Comparison of ENCODE assay signal across 17 cellular contexts in the genomic region with DNA sequence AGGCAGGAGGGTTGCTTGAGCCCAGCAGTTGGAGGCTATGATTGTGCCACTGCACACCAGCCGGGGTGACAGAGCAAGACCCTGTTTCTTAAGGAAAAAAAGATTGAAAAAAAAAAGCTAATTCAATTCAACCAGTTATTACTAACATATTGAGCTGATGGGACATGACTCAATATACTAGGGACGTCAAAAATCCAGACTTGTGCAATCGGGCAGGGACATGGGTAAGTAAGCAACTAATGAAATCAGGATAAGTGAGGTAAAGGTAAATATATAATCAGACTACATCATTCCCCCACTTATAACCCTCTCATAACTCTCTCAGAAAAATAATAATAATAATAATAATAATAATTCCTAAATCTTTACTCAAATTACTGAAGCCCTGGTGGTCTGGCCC. TPM values are rescaled to one million over a fixed set of nuclear protein-coding genes. Genes with fewer than 3 reads are reported as not detected.
A peak's percentile ranks its signal among the peaks of the same experiment; 100 is the strongest.
DNase-seq lines count a peak whose midpoint lies in the region; ATAC-seq, FAIRE-seq and TF ChIP-seq lines count a peak whose summit lies in the region.
"Had no signal": no experiment of that assay in that cellular context is flagged by ENCODE, and none has a peak within 500 bp of the region (broad histone marks: within the 10 kb centered on the region; RNA-seq: fewer than 3 reads in every experiment).

No MANE protein-coding gene starts in this region.

- H3K27ac ChIP-seq in upper lobe of left lung (no peak overlapping the region), uterus (no peak overlapping the region)
- H3K27ac ChIP-seq: BLaER1 treated with 17β-estradiol and CSF1 and Interleukin-3, amounts not matched to agents 10 nM and 100 nM; SJSA1 had no signal

- no peak overlapping the region for H3K4me3 Mint-ChIP-seq in progenitor cell of endocrine pancreas (ENCODE audit: low read depth)

- H3K36me3 ChIP-seq in upper lobe of left lung (no peaks in the 10 kb centered on the region), uterus (no peaks in the 10 kb centered on the region)
- H3K36me3 ChIP-seq: BLaER1 treated with 17β-estradiol and CSF1 and Interleukin-3, amounts not matched to agents 10 nM and 100 nM; SJSA1 had no signal

- no peaks in the 10 kb centered on the region for H3K27me3 Mint-ChIP-seq in progenitor cell of endocrine pancreas

- H3K4me1 ChIP-seq in upper lobe of left lung: no peaks in the 10 kb centered on the region
- no peaks in the 10 kb centered on the region for H3K4me1 ChIP-seq in uterus
- H3K4me1 ChIP-seq: BLaER1 treated with 17β-estradiol and CSF1 and Interleukin-3, amounts not matched to agents 10 nM and 100 nM; SJSA1 had no signal

- no peak for TF ChIP-seq EP300 in upper lobe of left lung (IDR thresholded peaks at IDR 0.05)

- H3K9me3 Mint-ChIP-seq in progenitor cell of endocrine pancreas (ENCODE audit: low read depth): no peaks in the 10 kb centered on the region

- FAIRE-seq in RCC 7860 (lab: Jason Lieb, UNC): peak; percentile 72

- ATAC-seq in upper lobe of left lung (ENCODE audit: low FRiP score in 2 of 2): no peak
- ATAC-seq in esophagus mucosa: no peak

- no peaks in the 10 kb centered on the region for H3K36me3 Mint-ChIP-seq in progenitor cell of endocrine pancreas (ENCODE audit: insufficient read depth)

- 83 to 84% methylated on average over 3 of the region's 3 CpGs for WGBS in upper lobe of left lung, 2 donors

- no peak for TF ChIP-seq CTCF in progenitor cell of endocrine pancreas (IDR thresholded peaks at IDR 0.05; ENCODE audit: unreplicated experiment)
- TF ChIP-seq CTCF in upper lobe of left lung (IDR thresholded peaks at IDR 0.05): no peak
- TF ChIP-seq CTCF in uterus (IDR thresholded peaks at IDR 0.05): no peak

- peaks cover 35% of the 10 kb centered on the region for H3K4me1 Mint-ChIP-seq in progenitor cell of endocrine pancreas (ENCODE audit: low read depth)

- no peaks in the 10 kb centered on the region for H3K27me3 ChIP-seq in upper lobe of left lung
- no peaks in the 10 kb centered on the region for H3K27me3 ChIP-seq in uterus
- H3K27me3 ChIP-seq: BLaER1 treated with 17β-estradiol and CSF1 and Interleukin-3, amounts not matched to agents 10 nM and 100 nM; SJSA1 had no signal

- H3K9me3 ChIP-seq in upper lobe of left lung: no peaks in the 10 kb centered on the region
- no peaks in the 10 kb centered on the region for H3K9me3 ChIP-seq in uterus
- H3K9me3 ChIP-seq: SJSA1 had no signal

- H3K27ac Mint-ChIP-seq in progenitor cell of endocrine pancreas: peak overlapping the region; percentile 59

- peak; percentile 41 for DNase-seq in AG20443 (ENCODE audit: low spot score)
- DNase-seq in RCC 7860 (ENCODE audit: low spot score): peak; percentile 60
- peak; percentile 48 for DNase-seq in kidney glomerular epithelial cell (lab: John Stamatoyannopoulos, UW)
- DNase-seq in progenitor cell of endocrine pancreas (ENCODE audit: low spot score, unreplicated experiment): no peak
- DNase-seq in upper lobe of left lung: no peak
- no peak for DNase-seq in stimulated activated naive CD4-positive, alpha-beta T cell treated with Interleukin-2 at 50 U/mL for 16 hours (lab: John Stamatoyannopoulos, UW)
- DNase-seq in uterus: no peak
- DNase-seq: DMS53, H7, Karpas-422, NCI-H1930, NCI-H2171 treated with DMSO at 0.1 percent for 48 hours, NCI-H510A treated with DMSO at 0.1 percent for 48 hours, RPMI8226 had no signal

- intact Hi-C loops in uterus (cut with DNase I; ENCODE audit: low total_unique reads): no loop called here

- TF ChIP-seq POLR2A in upper lobe of left lung (IDR thresholded peaks at IDR 0.05) (no peak), uterus (IDR thresholded peaks at IDR 0.05) (no peak)

- no peak overlapping the region for H3K4me3 ChIP-seq in upper lobe of left lung
- no peak overlapping the region for H3K4me3 ChIP-seq in uterus
- H3K4me3 ChIP-seq: BLaER1 treated with 17β-estradiol and CSF1 and Interleukin-3, amounts not matched to agents 10 nM and 100 nM; SJSA1 had no signal

RNA-seq across cellular contexts. Expression of gene HAVCR1, which starts 1.0 kb away (rescaled TPM):
- total RNA-seq in progenitor cell of endocrine pancreas (1.2 and 2.1 TPM in 2 replicates), upper lobe of left lung (1 to 10 TPM in 1 of 6 donors, under 1 TPM in 3, not detected in 2; 0.34 to 4.2 (median 0.62) TPM), esophagus mucosa (not detected), uterus (under 1 TPM in 1 of 4 donors, not detected in 3; 0.55 TPM)
- total RNA-seq: H7, SJSA1 had no signal

RNA-seq across cellular contexts. Expression of gene HAVCR2, which starts 49.0 kb away (rescaled TPM):
- total RNA-seq in progenitor cell of endocrine pancreas (0.17 and 0.62 TPM in 2 replicates), upper lobe of left lung (10 to 100 TPM; 15.2 to 42.6 (median 38.4) TPM), esophagus mucosa (0.88 TPM), uterus (1 to 10 TPM; 1.0 to 5.5 (median 2.3) TPM)

Comparison
In these comparisons a context has a peak if more than half of its experiments do, and no peak if none do; other contexts are left out.
1. DNase-seq: peak in AG20443 (single experiment), RCC 7860 (single experiment) and kidney glomerular epithelial cell (single experiment); none in progenitor cell of endocrine pancreas (single experiment), upper lobe of left lung (0 of 2), stimulated activated naive CD4-positive, alpha-beta T cell treated with Interleukin-2 at 50 U/mL for 16 hours (single experiment) and uterus (0 of 2).